Comparison of ENCODE assay signal across 8 cellular contexts in genomic region chr19:29873024-29873800, GRCh38.
DNase-seq lines count a peak whose midpoint lies in the region; ATAC-seq and TF ChIP-seq lines count a peak whose summit lies in the region.

No MANE protein-coding gene starts in this region.

- H3K27ac ChIP-seq in C4-2B: peak overlapping the region; percentile 11; the same call in 1 of the 2 replicates

- H3K36me3 Mint-ChIP-seq in endothelial cell (ENCODE audit: low read depth, unreplicated experiment) (no peaks in the 10 kb centered on the region), naive B cell (no peaks in the 10 kb centered on the region)

- peaks cover 14% of the 10 kb centered on the region for H3K27me3 Mint-ChIP-seq in endothelial cell (ENCODE audit: unreplicated experiment)
- peaks cover 12 to 33% (median 27%) of the 10 kb centered on the region in 3 donors for H3K27me3 Mint-ChIP-seq in naive B cell

- ATAC-seq in GM21367 (IDR thresholded peaks at IDR 0.05; ENCODE audit: unreplicated experiment) (peak; percentile 48), naive B cell (ENCODE audit: low read depth in 2 of 2) (peak; percentile 87 to 89), GM21786 (IDR thresholded peaks at IDR 0.05; ENCODE audit: unreplicated experiment) (no peak)

- DNase-seq in NCI-H2171 treated with DMSO at 0.1 percent for 48 hours (lab: John Stamatoyannopoulos, UW): peak; percentile 57
- peak; percentile 25 to 42 for DNase-seq in activated CD8-positive, alpha-beta memory T cell treated with anti-CD3 and anti-CD28 coated beads for 4 hours (ENCODE audit: low read depth in 2 of 2)
- DNase-seq in endothelial cell (ENCODE audit: low spot score): peak; percentile 76
- peak; percentile 65 for DNase-seq in naive B cell
- DNase-seq in stimulated activated CD8-positive, alpha-beta memory T cell treated with anti-CD3 and anti-CD28 coated beads, Interleukin-7, amount 100 ng/mL, for 4 hours (ENCODE audit: low read depth in 2 of 2): peak; percentile 16 to 50

- H3K9me3 Mint-ChIP-seq in endothelial cell (ENCODE audit: unreplicated experiment) (no peaks in the 10 kb centered on the region), naive B cell (peaks cover 0 to 4% (median 1%) of the 10 kb centered on the region in 7 donors)

- peak; percentile 96 for TF ChIP-seq CTCF in C4-2B (conservative IDR thresholded peaks at IDR 0.05)
- TF ChIP-seq CTCF in endothelial cell (IDR thresholded peaks at IDR 0.05; ENCODE audit: unreplicated experiment): peak; percentile 90

- H3K4me3 Mint-ChIP-seq in endothelial cell (ENCODE audit: unreplicated experiment) (no peak overlapping the region), naive B cell (peak overlapping the region; percentile 43 to 86 (median 70))

- H3K27ac Mint-ChIP-seq in endothelial cell (ENCODE audit: unreplicated experiment): no peak overlapping the region
- peak overlapping the region in 1 of 6 donors; percentile 89 for H3K27ac Mint-ChIP-seq in naive B cell

- H3K4me1 Mint-ChIP-seq in endothelial cell (ENCODE audit: unreplicated experiment) (peaks cover 4% of the 10 kb centered on the region), naive B cell (peaks cover 12 to 17% (median 13%) of the 10 kb centered on the region in 3 donors)
